In the genomic region with DNA sequence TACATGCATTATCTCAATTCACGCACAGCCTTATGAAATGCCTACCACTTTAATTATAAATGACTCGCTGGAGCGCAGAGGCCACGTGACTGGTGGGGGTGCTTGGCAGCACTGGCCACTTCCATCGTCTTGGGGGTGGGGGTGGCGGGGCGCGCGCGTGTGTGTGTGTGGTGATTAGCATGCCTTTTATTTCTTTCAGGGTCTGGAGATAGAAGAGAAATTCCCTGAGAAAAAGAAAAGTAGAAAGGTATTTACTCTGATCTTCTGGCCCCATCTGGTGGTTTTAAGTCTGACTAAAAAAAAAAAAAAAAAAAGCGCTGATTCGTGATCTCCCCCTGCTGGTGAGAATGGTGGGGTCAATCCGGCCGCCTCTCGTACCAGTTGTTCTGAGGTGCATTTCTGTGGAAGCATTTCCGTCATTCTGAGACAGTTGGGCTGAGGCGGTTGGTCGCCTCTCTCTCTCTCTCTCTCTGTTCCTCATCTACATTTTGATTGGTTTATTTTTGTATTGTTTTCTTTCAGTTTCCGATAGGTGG, we compare ENCODE assay signal across 8 cellular contexts. TPM values are rescaled to one million over a fixed set of nuclear protein-coding genes. Genes with fewer than 3 reads are reported as not detected.
DNase-seq lines count a peak whose midpoint lies in the region; ATAC-seq and TF ChIP-seq lines count a peak whose summit lies in the region.

A gene with protein sequence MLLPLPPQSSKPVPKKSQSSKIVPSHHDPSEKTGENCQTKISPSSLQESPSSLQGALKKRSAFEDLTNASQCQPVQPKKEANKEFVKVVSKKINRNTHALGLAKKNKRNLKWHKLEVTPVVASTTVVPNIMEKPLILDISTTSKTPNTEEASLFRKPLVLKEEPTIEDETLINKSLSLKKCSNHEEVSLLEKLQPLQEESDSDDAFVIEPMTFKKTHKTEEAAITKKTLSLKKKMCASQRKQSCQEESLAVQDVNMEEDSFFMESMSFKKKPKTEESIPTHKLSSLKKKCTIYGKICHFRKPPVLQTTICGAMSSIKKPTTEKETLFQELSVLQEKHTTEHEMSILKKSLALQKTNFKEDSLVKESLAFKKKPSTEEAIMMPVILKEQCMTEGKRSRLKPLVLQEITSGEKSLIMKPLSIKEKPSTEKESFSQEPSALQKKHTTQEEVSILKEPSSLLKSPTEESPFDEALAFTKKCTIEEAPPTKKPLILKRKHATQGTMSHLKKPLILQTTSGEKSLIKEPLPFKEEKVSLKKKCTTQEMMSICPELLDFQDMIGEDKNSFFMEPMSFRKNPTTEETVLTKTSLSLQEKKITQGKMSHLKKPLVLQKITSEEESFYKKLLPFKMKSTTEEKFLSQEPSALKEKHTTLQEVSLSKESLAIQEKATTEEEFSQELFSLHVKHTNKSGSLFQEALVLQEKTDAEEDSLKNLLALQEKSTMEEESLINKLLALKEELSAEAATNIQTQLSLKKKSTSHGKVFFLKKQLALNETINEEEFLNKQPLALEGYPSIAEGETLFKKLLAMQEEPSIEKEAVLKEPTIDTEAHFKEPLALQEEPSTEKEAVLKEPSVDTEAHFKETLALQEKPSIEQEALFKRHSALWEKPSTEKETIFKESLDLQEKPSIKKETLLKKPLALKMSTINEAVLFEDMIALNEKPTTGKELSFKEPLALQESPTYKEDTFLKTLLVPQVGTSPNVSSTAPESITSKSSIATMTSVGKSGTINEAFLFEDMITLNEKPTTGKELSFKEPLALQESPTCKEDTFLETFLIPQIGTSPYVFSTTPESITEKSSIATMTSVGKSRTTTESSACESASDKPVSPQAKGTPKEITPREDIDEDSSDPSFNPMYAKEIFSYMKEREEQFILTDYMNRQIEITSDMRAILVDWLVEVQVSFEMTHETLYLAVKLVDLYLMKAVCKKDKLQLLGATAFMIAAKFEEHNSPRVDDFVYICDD (N-terminal part only) (plus strand): TSS at position 402 of the 536 bp plus-strand sequence. CDS start 80,399 bp downstream, outside the sequence.

- no peak for TF ChIP-seq POLR2A in IMR-90 (IDR thresholded peaks at IDR 0.05; ENCODE audit: low read depth, low read length)

- H3K9me3 Mint-ChIP-seq in neural progenitor cell: peaks cover 5% of the 10 kb centered on the region

- no peaks in the 10 kb centered on the region for H3K9me2 ChIP-seq in DOHH2 (replicated peaks; ENCODE audit: control insufficient read depth, low read length)

- H3K4me2 ChIP-seq in DOHH2 (ENCODE audit: low read length) (peak within 1 kb of the TSS; percentile 71), IMR-90 (ENCODE audit: low read depth, low read length) (peak within 1 kb of the TSS; percentile 69), neural progenitor cell (peak within 1 kb of the TSS; percentile 59)

- WGBS in IMR-90 (ENCODE audit: extremely low coverage in 2 of 2, insufficient read length in 1 of 2), 2 experiments: no CpG with 5 or more reads among the region's 19 CpGs

- CTCF ChIA-PET in IMR-90 (lab: Yijun Ruan, JAX): interaction anchor here (0.7 to 0.8 kb wide), 2 partner anchors 289 to 1573 kb away, joined by 3 read pairs; no protein-coding TSS in a partner anchor

- H3K4me1 ChIP-seq in DOHH2 (ENCODE audit: control insufficient read depth, low read length): peaks cover 9% of the 10 kb centered on the region
- no peaks in the 10 kb centered on the region for H3K4me1 ChIP-seq in IMR-90 (ENCODE audit: control insufficient read depth, insufficient read depth, low read length)
- no peaks in the 10 kb centered on the region for H3K4me1 ChIP-seq in neural progenitor cell
- H3K4me1 ChIP-seq in stomach smooth muscle (ENCODE audit: control insufficient read depth, insufficient read depth, low read length): peaks cover 4% of the 10 kb centered on the region

- 0 out of 2 replicates have a peak within 1 kb of the TSS, but pooled peaks have one; percentile 23 for H2BK20ac ChIP-seq in IMR-90 (ENCODE audit: low read depth, low read length)

- H3K9ac ChIP-seq in IMR-90 (ENCODE audit: low read depth, low read length) (no peak within 1 kb of the TSS), neural progenitor cell (no peak within 1 kb of the TSS), stomach smooth muscle (ENCODE audit: low read length in 2 of 2) (peak within 1 kb of the TSS in 1 of 2 donors; percentile 28)

- H2AK9ac ChIP-seq in IMR-90 (replicated peaks; ENCODE audit: low read depth, low read length, poor library complexity): no peak within 1 kb of the TSS

- H3K4me3 ChIP-seq in DOHH2 (ENCODE audit: low read length) (peak within 1 kb of the TSS; percentile 65), IMR-90 (ENCODE audit: insufficient read depth, low read depth, low read length) (0 out of 2 replicates have a peak within 1 kb of the TSS, but pooled peaks have one; percentile 13), fibroblast of mammary gland (ENCODE audit: control insufficient read depth, low read depth, low read length) (peak within 1 kb of the TSS; percentile 28), neural progenitor cell (peak within 1 kb of the TSS; percentile 36), stomach smooth muscle (ENCODE audit: low read length in 2 of 2) (peak within 1 kb of the TSS; percentile 46 to 58)

- dilution Hi-C loops in IMR-90 (cut with HindIII; ENCODE audit: low sequenced_read_pairs, unreplicated experiment): no loop called here

- no peak within 1 kb of the TSS for H4K91ac ChIP-seq in IMR-90 (ENCODE audit: insufficient read depth, low read depth, low read length)

- no peak within 1 kb of the TSS for H3K18ac ChIP-seq in IMR-90 (ENCODE audit: low read depth, low read length)

- intact Hi-C loops in IMR-90 (cut with micrococcal nuclease): loop anchor here (1.0 kb wide), 2 partner anchors 289 to 320 kb away; no protein-coding TSS in a partner anchor

- H3F3A ChIP-seq in DOHH2 (ENCODE audit: control insufficient read depth, insufficient read depth) (no peaks in the 10 kb centered on the region), neural progenitor cell (ENCODE audit: low read depth) (no peaks in the 10 kb centered on the region)

- no peak within 1 kb of the TSS for H2BK120ac ChIP-seq in IMR-90 (ENCODE audit: low read depth, low read length)

- H3K36me3 Mint-ChIP-seq in neural progenitor cell: no peaks in the 10 kb centered on the region

- DNase-seq in IMR-90: peak; percentile 56
- peak; percentile 46 for DNase-seq in activated T-helper 1 cell treated with Interleukin-2 at 50 U/mL for 16 hours (ENCODE audit: low read depth)
- peak; percentile 76 for DNase-seq in fibroblast of mammary gland (ENCODE audit: low read depth)
- peak; percentile 68 for DNase-seq in neural progenitor cell (ENCODE audit: low spot score)

- H2BK15ac ChIP-seq in IMR-90 (ENCODE audit: low read depth, low read length): no peak within 1 kb of the TSS

- H3K4ac ChIP-seq in IMR-90 (ENCODE audit: low read depth, low read length): no peak within 1 kb of the TSS

- TF ChIP-seq CTCF in DOHH2 (IDR thresholded peaks at IDR 0.05; ENCODE audit: low read depth, low read length, poor library complexity, severe bottlenecking) (peak; percentile 42), IMR-90 (conservative IDR thresholded peaks at IDR 0.05; ENCODE audit: low read depth, low read length) (peak; percentile 82), fibroblast of mammary gland (conservative IDR thresholded peaks at IDR 0.05; ENCODE audit: control insufficient read depth, insufficient read depth, low read depth, low read length) (peak; percentile 68), neural progenitor cell (IDR thresholded peaks at IDR 0.05) (peak; percentile 65)

- no peak within 1 kb of the TSS; a peak in 1 of 4 replicates for H4K8ac ChIP-seq in IMR-90 (ENCODE audit: low read depth in 2 of 2, low read length in 2 of 2)

- no peak within 1 kb of the TSS for H3K14ac ChIP-seq in IMR-90 (replicated peaks; ENCODE audit: low read depth, low read length)

- no peak within 1 kb of the TSS for H2BK5ac ChIP-seq in IMR-90 (ENCODE audit: low read depth, low read length, poor library complexity, severe bottlenecking)

- H2AFZ ChIP-seq in IMR-90 (replicated peaks; ENCODE audit: low read length, poor library complexity) (peak within 1 kb of the TSS; percentile 86), neural progenitor cell (replicated peaks) (peak within 1 kb of the TSS; percentile 48)

- POLR2A ChIA-PET in IMR-90 (lab: Charles Lee; ENCODE audit: unreplicated experiment): no interaction called here

- TF ChIP-seq RAD21 in IMR-90 (IDR thresholded peaks at IDR 0.05; ENCODE audit: low read length): peak; percentile 50

- H3K79me1 ChIP-seq in IMR-90 (ENCODE audit: low read depth in 1 of 2, low read length in 2 of 2): no peaks in the 10 kb centered on the region

- peaks cover 9% of the 10 kb centered on the region for H3K4me1 Mint-ChIP-seq in neural progenitor cell

- no peaks in the 10 kb centered on the region for H3K9me3 ChIP-seq in DOHH2 (ENCODE audit: control insufficient read depth, insufficient read depth, low read length)
- no peaks in the 10 kb centered on the region for H3K9me3 ChIP-seq in IMR-90 (ENCODE audit: control insufficient read depth, insufficient read depth, low read length)
- H3K9me3 ChIP-seq in neural progenitor cell (ENCODE audit: low read depth): no peaks in the 10 kb centered on the region
- no peaks in the 10 kb centered on the region for H3K9me3 ChIP-seq in stomach smooth muscle (ENCODE audit: control insufficient read depth in 2 of 2, low read length in 2 of 2)

- ATAC-seq in GM21619 (IDR thresholded peaks at IDR 0.05; ENCODE audit: unreplicated experiment) (peak; percentile 98), IMR-90 (ENCODE audit: low read depth) (peak; percentile 85)

- H3K79me2 ChIP-seq in DOHH2 (ENCODE audit: control insufficient read depth, low read length): no peaks in the 10 kb centered on the region
- no peaks in the 10 kb centered on the region for H3K79me2 ChIP-seq in neural progenitor cell (ENCODE audit: low read depth)

- no peak within 1 kb of the TSS for H2AK5ac ChIP-seq in IMR-90 (ENCODE audit: low read depth, low read length)

- peak within 1 kb of the TSS; percentile 10; the same call in 1 of the 2 replicates for H3K56ac ChIP-seq in IMR-90 (ENCODE audit: extremely low read depth, insufficient read depth, low read length)

- BruUV-seq in IMR-90 (replicated peaks; lab: Mats Ljungman, UMichigan): no TSS peak

- H4K20me1 ChIP-seq in DOHH2 (ENCODE audit: control insufficient read depth, insufficient read depth, low read depth, low read length): no peaks in the 10 kb centered on the region
- no peaks in the 10 kb centered on the region for H4K20me1 ChIP-seq in IMR-90 (ENCODE audit: insufficient read depth, low read length)
- no peaks in the 10 kb centered on the region for H4K20me1 ChIP-seq in neural progenitor cell (ENCODE audit: low read depth)

- H3K27me3 ChIP-seq in DOHH2 (ENCODE audit: control insufficient read depth, low read length) (no peaks in the 10 kb centered on the region), IMR-90 (ENCODE audit: control insufficient read depth, insufficient read depth, low read length) (no peaks in the 10 kb centered on the region; the same call in none of the 2 replicates), neural progenitor cell (no peaks in the 10 kb centered on the region), stomach smooth muscle (ENCODE audit: control insufficient read depth in 1 of 2, insufficient read depth in 2 of 2, low read length in 2 of 2) (peaks cover 0 to 6% of the 10 kb centered on the region in 2 donors)

- H3K4me3 Mint-ChIP-seq in neural progenitor cell: peak within 1 kb of the TSS; percentile 79

- H3K27ac ChIP-seq in DOHH2 (ENCODE audit: low read depth, low read length) (peak within 1 kb of the TSS; percentile 38), IMR-90 (ENCODE audit: insufficient read depth, low read length) (no peak within 1 kb of the TSS), neural progenitor cell (no peak within 1 kb of the TSS), stomach smooth muscle (ENCODE audit: low read length) (no peak within 1 kb of the TSS)

- H3K27me3 Mint-ChIP-seq in neural progenitor cell (ENCODE audit: insufficient read depth, low read depth): no peaks in the 10 kb centered on the region

- in situ Hi-C loops in IMR-90 (cut with MboI; ENCODE audit: low sequenced_read_pairs): no loop called here

- no peaks in the 10 kb centered on the region for H3K36me3 ChIP-seq in DOHH2 (ENCODE audit: control insufficient read depth, low read length)
- H3K36me3 ChIP-seq in IMR-90 (ENCODE audit: control insufficient read depth, insufficient read depth, low read length): no peaks in the 10 kb centered on the region
- H3K36me3 ChIP-seq in neural progenitor cell: no peaks in the 10 kb centered on the region
- H3K36me3 ChIP-seq in stomach smooth muscle (ENCODE audit: control insufficient read depth in 2 of 2, insufficient read depth in 2 of 2, low read length in 2 of 2): no peaks in the 10 kb centered on the region

- no peak within 1 kb of the TSS for H4K5ac ChIP-seq in IMR-90 (ENCODE audit: low read depth, low read length)

- H3K27ac Mint-ChIP-seq in neural progenitor cell: peak within 1 kb of the TSS; percentile 76

- H3K23ac ChIP-seq in IMR-90 (ENCODE audit: low read depth, low read length): no peak within 1 kb of the TSS

- no peaks in the 10 kb centered on the region for H3K9me1 ChIP-seq in IMR-90 (ENCODE audit: insufficient read depth, low read length)

RNA-seq across cellular contexts. Expression of the gene that starts here (rescaled TPM):
- total RNA-seq in IMR-90 (2012; rRNA removed): 0.18 and 0.28 TPM in 2 replicates
- polyA plus RNA-seq in IMR-90 (2012; rRNA removed): 0.09 TPM in 2 replicates
- polyA plus RNA-seq in IMR-90 (2012; cell fraction: cytosol; rRNA removed): 0.02 and 0.03 TPM in 2 replicates
- polyA plus RNA-seq in IMR-90 (2012; cell fraction: nucleus; rRNA removed; ENCODE audit: low replicate concordance): 0.07 and 0.14 TPM in 2 replicates
- not detected for polyA plus RNA-seq in PFSK-1 (2012; ENCODE audit: insufficient read length, low read depth)
- total RNA-seq in neural progenitor cell (ENCODE audit: low replicate concordance): 0.09 and 0.43 TPM in 2 replicates

Comparison
In these comparisons a context has a peak if more than half of its experiments do, and no peak if none do; other contexts are left out.
1. Peak in DNase-seq, ATAC-seq, H3K4me3 ChIP-seq and H3K4me2 ChIP-seq in IMR-90; RNA of the gene not detected or under 1 TPM.
2. Peak in DNase-seq, H3K4me3 ChIP-seq and H3K4me2 ChIP-seq in neural progenitor cell; RNA of the gene not detected or under 1 TPM.
3. H3K4me3 ChIP-seq: peak in every context shown above with its lines; median percentile 65 in DOHH2; 52 in stomach smooth muscle; 36 in neural progenitor cell; 28 in fibroblast of mammary gland; 13 in IMR-90.